In the genomic region with DNA sequence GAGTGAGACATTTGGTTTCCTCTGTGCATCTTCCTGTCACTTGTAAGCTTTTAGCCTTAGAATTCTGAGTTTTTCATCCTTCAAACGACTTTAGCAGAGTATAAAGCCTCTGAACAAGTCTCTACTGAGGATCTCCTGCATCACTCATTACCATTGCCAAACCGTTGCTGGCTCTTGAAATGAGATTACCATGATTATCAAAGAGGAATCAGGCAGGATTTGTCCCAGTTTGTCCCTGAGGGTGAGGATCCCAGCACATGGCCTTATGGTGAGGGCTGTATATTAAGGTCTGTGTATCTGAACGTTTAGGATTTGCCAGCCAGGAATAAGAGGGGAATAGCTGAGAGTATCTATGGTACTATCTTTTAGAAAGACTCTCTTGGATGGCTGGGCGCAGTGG, we compare ENCODE assay signal across 19 cellular contexts.
"Had no signal": no experiment of that assay in that cellular context is flagged by ENCODE, and none has a peak within 500 bp of the region (broad histone marks: within the 10 kb centered on the region; RNA-seq: fewer than 3 reads in every experiment).

No MANE protein-coding gene starts in this region.

- H3K4me3 Mint-ChIP-seq: activated CD8-positive, alpha-beta T cell treated with anti-CD3 and anti-CD28 coated beads, Interleukin-2, amount 10 ng/mL, durations not matched to agents 7 days and 5 days; activated naive CD8-positive, alpha-beta T cell treated with anti-CD3 and anti-CD28 coated beads, Interleukin-2, amount 10 ng/mL, durations not matched to agents 7 days and 5 days had no signal

- H3K9ac ChIP-seq: KMS-11 had no signal

- H3K4me1 Mint-ChIP-seq: activated naive CD8-positive, alpha-beta T cell treated with anti-CD3 and anti-CD28 coated beads, Interleukin-2, amount 10 ng/mL, durations not matched to agents 7 days and 5 days had no signal

- ATAC-seq: activated CD4-positive, CD25-positive, alpha-beta regulatory T cell treated with anti-CD3 and anti-CD28 coated beads, Interleukin-2, amount 50 U/mL, for 24 hours; activated CD8-positive, alpha-beta T cell treated with anti-CD3 and anti-CD28 coated beads, Interleukin-2, amount 10 ng/mL, durations not matched to agents 7 days and 5 days; PC-3 had no signal

- H3K27ac ChIP-seq: adrenal gland, breast epithelium, KMS-11, VCaP had no signal

- H3K27me3 ChIP-seq: adrenal gland, breast epithelium had no signal

- H3K4me2 ChIP-seq: KMS-11 had no signal

- H3K9me3 ChIP-seq: adrenal gland had no signal

- H3K27ac Mint-ChIP-seq: activated CD8-positive, alpha-beta T cell treated with anti-CD3 and anti-CD28 coated beads, Interleukin-2, amount 10 ng/mL, durations not matched to agents 7 days and 5 days; activated naive CD8-positive, alpha-beta T cell treated with anti-CD3 and anti-CD28 coated beads, Interleukin-2, amount 10 ng/mL, durations not matched to agents 7 days and 5 days had no signal

- H3K4me1 ChIP-seq: adrenal gland, breast epithelium had no signal

- H3K4me3 ChIP-seq: adrenal gland, breast epithelium had no signal

- H3K36me3 ChIP-seq: adrenal gland, breast epithelium had no signal

- DNase-seq: activated CD4-positive, alpha-beta T cell treated with anti-CD3 and anti-CD28 coated beads for 4 hours; activated CD8-positive, alpha-beta memory T cell treated with anti-CD3 and anti-CD28 coated beads, Interleukin-2, amount 50 U/mL, for 48 hours; activated CD8-positive, alpha-beta T cell treated with anti-CD3 and anti-CD28 coated beads, Interleukin-2, amount 10 ng/mL, durations not matched to agents 7 days and 5 days; activated naive CD4-positive, alpha-beta T cell treated with anti-CD3 and anti-CD28 coated beads, Interleukin-2, amount 50 U/mL, for 16 hours; activated naive CD8-positive, alpha-beta T cell treated with anti-CD3 and anti-CD28 coated beads, Interleukin-2, amount 10 ng/mL, durations not matched to agents 7 days and 5 days; activated T-cell treated with anti-CD3 and anti-CD28 coated beads, Interleukin-2, amount 50 U/mL, for 1 hour; adrenal gland; anterior cingulate cortex; NCI-H1092; NCI-H345; NCI-H510A; NCI-H526 treated with DMSO at 0.1 percent for 48 hours; PC-3; SHP77 treated with DMSO at 0.1 percent for 48 hours; T-helper 1 cell had no signal

- H3K27me3 Mint-ChIP-seq: activated naive CD8-positive, alpha-beta T cell treated with anti-CD3 and anti-CD28 coated beads, Interleukin-2, amount 10 ng/mL, durations not matched to agents 7 days and 5 days had no signal
